Comparison of ENCODE assay signal across 9 cellular contexts in genomic region chr17:41417576-41418015, GRCh38. TPM values are rescaled to one million over a fixed set of nuclear protein-coding genes. Genes with fewer than 3 reads are reported as not detected.
DNase-seq lines count a peak whose midpoint lies in the region; ATAC-seq and TF ChIP-seq lines count a peak whose summit lies in the region.
"Had no signal": no experiment of that assay in that cellular context is flagged by ENCODE, and none has a peak within 500 bp of the region (broad histone marks: within the 10 kb centered on the region; RNA-seq: fewer than 3 reads in every experiment).

No MANE protein-coding gene starts in this region.

- no peaks in the 10 kb centered on the region for H3K9me3 ChIP-seq in Caco-2

- H3K36me3 Mint-ChIP-seq in Caco-2 (ENCODE audit: insufficient read depth, unreplicated experiment): no peaks in the 10 kb centered on the region
- no peaks in the 10 kb centered on the region for H3K36me3 Mint-ChIP-seq in WTC11
- no peaks in the 10 kb centered on the region for H3K36me3 Mint-ChIP-seq in effector memory CD8-positive, alpha-beta T cell (ENCODE audit: insufficient read depth)

- H3K27ac Mint-ChIP-seq in Caco-2 (ENCODE audit: unreplicated experiment) (peak overlapping the region; percentile 5), WTC11 (no peak overlapping the region)
- H3K27ac Mint-ChIP-seq in effector memory CD8-positive, alpha-beta T cell: peak overlapping the region in 1 of 2 donors; percentile 44

- H3K4me3 ChIP-seq in Caco-2 (ENCODE audit: low read depth, low read length): no peak overlapping the region

- peak; percentile 63 to 65 for DNase-seq in Caco-2
- peak; percentile 37 for DNase-seq in HCEC 1CT
- DNase-seq in WTC11 (ENCODE audit: low spot score): peak; percentile 59
- peak; percentile 13 for DNase-seq in left kidney (ENCODE audit: low read depth, low spot score)
- DNase-seq in effector memory CD8-positive, alpha-beta T cell: no peak
- DNase-seq in DMS114 treated with DMSO at 0.1 percent for 48 hours (lab: John Stamatoyannopoulos, UW; ENCODE audit: unreplicated experiment): no peak
- DNase-seq in AG08396 (ENCODE audit: low spot score): no peak

- CTCF ChIA-PET in Caco-2 (lab: Charles Lee) (interaction anchor here (0.7 to 2.7 kb wide), 17 partner anchors 11 to 614 kb away, joined by 3 to 11 read pairs (median 4); no protein-coding TSS in a partner anchor), WTC11 (lab: Charles Lee) (interaction anchor here (0.5 to 3.8 kb wide), 63 partner anchors 9 to 563 kb away, joined by 3 to 63 read pairs (median 5); partner anchors contain the start of genes KRT17, KRT19, KRT31 and KRT36)

- intact Hi-C loops in Caco-2 (cut with micrococcal nuclease; ENCODE audit: unreplicated experiment): loop anchor here (5.0 to 10.0 kb wide), 4 partner anchors 63 to 245 kb away; partner anchors contain the start of genes KRT19, KRT33A and KRT35

- POLR2A ChIA-PET in Caco-2 (lab: Charles Lee) (interaction anchor here (0.5 kb wide), 1 partner anchor 50 kb away, joined by 6 read pairs; no protein-coding TSS in a partner anchor), WTC11 (lab: Charles Lee) (interaction anchor here (0.6 to 1.0 kb wide), 2 partner anchors 13 to 206 kb away, joined by 3 read pairs; no protein-coding TSS in a partner anchor)

- peak; percentile 96 for ATAC-seq in WTC11
- no peak for ATAC-seq in effector memory CD8-positive, alpha-beta T cell (replicated peaks)
- no peak for ATAC-seq in HG03196 (IDR thresholded peaks at IDR 0.05; ENCODE audit: unreplicated experiment)

- no TSS peak for BruUV-seq in Caco-2 (replicated peaks; lab: Mats Ljungman, UMichigan)

- H3K27me3 Mint-ChIP-seq in Caco-2 (ENCODE audit: insufficient read depth, unreplicated experiment) (no peaks in the 10 kb centered on the region), WTC11 (ENCODE audit: low read depth) (no peaks in the 10 kb centered on the region)
- peaks cover 8 to 13% of the 10 kb centered on the region in 2 donors for H3K27me3 Mint-ChIP-seq in effector memory CD8-positive, alpha-beta T cell

- peaks cover 60% of the 10 kb centered on the region for H3K4me1 ChIP-seq in Caco-2

- H3K36me3 ChIP-seq in Caco-2 (ENCODE audit: control insufficient read depth, insufficient read depth, low read length): no peaks in the 10 kb centered on the region

- H3K4me3 Mint-ChIP-seq in Caco-2 (ENCODE audit: unreplicated experiment): no peak overlapping the region
- H3K4me3 Mint-ChIP-seq in WTC11: no peak overlapping the region
- no peak overlapping the region for H3K4me3 Mint-ChIP-seq in effector memory CD8-positive, alpha-beta T cell

- H3K9me3 Mint-ChIP-seq in Caco-2 (ENCODE audit: unreplicated experiment): no peaks in the 10 kb centered on the region
- H3K9me3 Mint-ChIP-seq in WTC11: no peaks in the 10 kb centered on the region
- H3K9me3 Mint-ChIP-seq in effector memory CD8-positive, alpha-beta T cell: no peaks in the 10 kb centered on the region

- TF ChIP-seq CTCF in Caco-2 (IDR thresholded peaks at IDR 0.05; ENCODE audit: insufficient read depth in 1 of 2, low read depth in 1 of 2, low read length in 1 of 2, severe bottlenecking in 1 of 2, unreplicated experiment in 1 of 2): peak; percentile 70 to 71
- TF ChIP-seq CTCF in WTC11 (IDR thresholded peaks at IDR 0.05): peak; percentile 65

- H3K27me3 ChIP-seq in Caco-2 (replicated peaks; ENCODE audit: control insufficient read depth, insufficient read depth, low read length): no peaks in the 10 kb centered on the region

- H3K4me1 Mint-ChIP-seq in Caco-2 (ENCODE audit: low read depth, unreplicated experiment) (peaks cover 70% of the 10 kb centered on the region), WTC11 (peaks cover 17% of the 10 kb centered on the region)
- H3K4me1 Mint-ChIP-seq in effector memory CD8-positive, alpha-beta T cell (ENCODE audit: low read depth in 2 of 2): peaks cover 0 to 3% of the 10 kb centered on the region in 2 donors

TF ChIP-seq in WTC11, 78 proteins besides CTCF, POLR2A, EP300 and RAD21:
- TF ChIP-seq ZSCAN18 (CRISPR knock-in tag; IDR thresholded peaks at IDR 0.05) (no peak), ZNF121 (CRISPR knock-in tag; IDR thresholded peaks at IDR 0.05) (0 out of 2 replicates have a peak, but pooled peaks have one; percentile 8)

RNA-seq across cellular contexts. Expression of gene KRT37, which starts 6.8 kb away (rescaled TPM):
- total RNA-seq in Caco-2 (2022) (not detected in 2 replicates), WTC11 (2021) (not detected in 3 replicates)
- total RNA-seq: HT1080 had no signal

RNA-seq across cellular contexts. Expression of gene KRT31, which starts 20.2 kb away (rescaled TPM):
- total RNA-seq in Caco-2 (2022) (not detected in 2 replicates), WTC11 (2021) (not detected in 3 replicates)
- total RNA-seq: HT1080 had no signal

RNA-seq across cellular contexts. Expression of gene KRT38, which starts 23.2 kb away (rescaled TPM):
- total RNA-seq in Caco-2 (2022) (not detected in 2 replicates), WTC11 (2021) (not detected in 3 replicates)
- total RNA-seq: HT1080 had no signal

RNA-seq across cellular contexts. Expression of gene KRT34, which starts 35.5 kb away (rescaled TPM):
- not detected in 2 replicates for total RNA-seq in Caco-2 (2022)
- total RNA-seq in WTC11 (2021): not detected in 3 replicates

RNA-seq across cellular contexts. Expression of gene KRT33B, which starts 48.0 kb away (rescaled TPM):
- total RNA-seq in Caco-2 (2022): not detected in 2 replicates
- not detected in 3 replicates for total RNA-seq in WTC11 (2021)
- total RNA-seq: HT1080 had no signal

Comparison
In these comparisons a context has a peak if more than half of its experiments do, and no peak if none do; other contexts are left out.
1. DNase-seq: peak in Caco-2 (2 of 2), HCEC 1CT (single experiment), WTC11 (single experiment) and left kidney (single experiment); none in effector memory CD8-positive, alpha-beta T cell (0 of 3), DMS114 treated with DMSO at 0.1 percent for 48 hours (single experiment) and AG08396 (single experiment).